ENCODE assay signal across 9 cellular contexts in the genomic region with DNA sequence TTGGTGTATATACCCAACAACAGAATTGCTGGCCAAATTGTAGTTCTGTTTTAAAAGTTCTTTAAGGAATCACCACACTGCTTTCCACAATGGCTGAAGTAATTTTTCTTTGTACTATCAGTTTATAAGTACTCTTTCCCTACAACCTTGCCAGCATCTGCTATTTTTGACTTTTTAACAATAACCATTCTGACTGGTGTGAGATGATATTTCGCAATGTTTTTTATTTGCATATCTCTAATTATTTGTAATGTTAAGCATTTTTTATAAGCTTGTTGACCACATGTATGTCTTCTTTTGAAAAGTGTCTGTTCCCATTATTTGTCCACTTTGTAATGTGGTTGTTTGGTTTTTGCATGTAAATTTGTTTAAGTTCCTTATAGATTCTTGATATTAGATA.
"Had no signal": no experiment of that assay in that cellular context is flagged by ENCODE, and none has a peak within 500 bp of the region (broad histone marks: within the 10 kb centered on the region; RNA-seq: fewer than 3 reads in every experiment).

No MANE protein-coding gene starts in this region.

- H3K4me2 ChIP-seq: GM23338 had no signal

- FAIRE-seq: HepG2, K562 had no signal

- ATAC-seq: GM23338, HCT116, HepG2, K562 had no signal

- H3K4me3 ChIP-seq: GM23338, HAP-1, K562 had no signal

- H3K9me3 ChIP-seq: HAP-1 had no signal

- H3K36me3 ChIP-seq: HAP-1 had no signal

- H2AFZ ChIP-seq: GM23338 had no signal

- H3K4me1 ChIP-seq: HAP-1 had no signal

- DNase-seq: H7, HFFc6, KG1 had no signal

- H3K27ac ChIP-seq: HL-60 had no signal
